ENCODE assay signal across 26 cellular contexts in genomic region chr19:8615022-8615421, GRCh38. TPM values are rescaled to one million over a fixed set of nuclear protein-coding genes. Genes with fewer than 3 reads are reported as not detected.
A peak's percentile ranks its signal among the peaks of the same experiment; 100 is the strongest.
DNase-seq lines count a peak whose midpoint lies in the region; ATAC-seq and TF ChIP-seq lines count a peak whose summit lies in the region.
"Had no signal": no experiment of that assay in that cellular context is flagged by ENCODE, and none has a peak within 500 bp of the region (broad histone marks: within the 10 kb centered on the region; RNA-seq: fewer than 3 reads in every experiment).

No MANE protein-coding gene starts in this region.

- no peak for TF ChIP-seq CTCF in H9 (conservative IDR thresholded peaks at IDR 0.05)
- TF ChIP-seq CTCF in ascending aorta (IDR thresholded peaks at IDR 0.05) = no peak

- H3K27me3 Mint-ChIP-seq in H9 (ENCODE audit: low read depth) = no peaks in the 10 kb centered on the region; the same call in none of the 2 replicates
- no peaks in the 10 kb centered on the region for H3K27me3 Mint-ChIP-seq in naive thymus-derived CD8-positive, alpha-beta T cell

- H3K4me3 ChIP-seq in ascending aorta = no peak overlapping the region
- H3K4me3 ChIP-seq: coronary artery, esophagus squamous epithelium, upper lobe of left lung had no signal

- no peak overlapping the region for H3K4me2 ChIP-seq in H9 (ENCODE audit: insufficient read depth, insufficient read length, low read length)

- H2BK15ac ChIP-seq in H9 (ENCODE audit: low read depth, low read length) = no peak overlapping the region

- no peaks in the 10 kb centered on the region for H4K20me1 ChIP-seq in H9 (ENCODE audit: control insufficient read depth, insufficient read depth, insufficient read length)

- no peaks in the 10 kb centered on the region for H3K79me2 ChIP-seq in H9 (ENCODE audit: insufficient read depth, low read length)

- H3K4me1 Mint-ChIP-seq in H9 = peaks cover 11 to 22% of the 10 kb centered on the region in 2 experiments
- peaks cover 20 to 37% (median 33%) of the 10 kb centered on the region in 4 donors for H3K4me1 Mint-ChIP-seq in naive thymus-derived CD8-positive, alpha-beta T cell

- no peak overlapping the region for H2BK120ac ChIP-seq in H9 (ENCODE audit: low read depth, low read length, poor library complexity, severe bottlenecking)

- H3K4me3 Mint-ChIP-seq in H9 = no peak overlapping the region
- H3K4me3 Mint-ChIP-seq in naive thymus-derived CD8-positive, alpha-beta T cell = peak overlapping the region in 1 of 10 donors; percentile 64
- H3K4me3 Mint-ChIP-seq: activated CD4-positive, alpha-beta T cell treated with anti-CD3 and anti-CD28 coated beads for 36 hours; activated T-cell treated with anti-CD3 and anti-CD28 coated beads, Interleukin-2, amount 50 U/mL, for 24 hours; endodermal cell; IgD-negative memory B cell; T-helper 1 cell treated with Interleukin-12 subunit alpha and Interleukin-12 subunit beta and Interleukin-4 antibody, amounts not matched to agents 30 μg/mL and 1 μg/mL, for 36 hours had no signal

- no peak overlapping the region for H4K91ac ChIP-seq in H9 (ENCODE audit: insufficient read length, low read depth, low read length)

- H3K9me3 ChIP-seq in H9 (ENCODE audit: control insufficient read depth, low read depth, low read length) (no peaks in the 10 kb centered on the region), ascending aorta (no peaks in the 10 kb centered on the region)
- H3K9me3 ChIP-seq: BE2C, Caco-2, esophagus squamous epithelium, upper lobe of left lung had no signal

- POLR2A ChIA-PET in naive thymus-derived CD8-positive, alpha-beta T cell (lab: Charles Lee) = interaction anchor here (1.1 to 2.8 kb wide), 3 partner anchors 16 to 102 kb away, joined by 3 to 8 read pairs (median 3); no protein-coding TSS in a partner anchor

- H3K23me2 ChIP-seq in H9 (ENCODE audit: insufficient read length, low read depth, low read length, poor library complexity, severe bottlenecking) = peaks cover 4% of the 10 kb centered on the region

- DNase-seq in A172 (ENCODE audit: low spot score) = peak; percentile 93
- no peak for DNase-seq in H9
- DNase-seq in ascending aorta (ENCODE audit: low spot score in 2 of 2) = no peak
- DNase-seq in naive thymus-derived CD8-positive, alpha-beta T cell = no peak
- DNase-seq in pons (ENCODE audit: low spot score) = no peak
- no peak for DNase-seq in DMS 273 treated with DMSO at 0.1 percent for 48 hours (lab: John Stamatoyannopoulos, UW)
- no peak for DNase-seq in NCI-H2107 treated with DMSO at 0.1 percent for 48 hours (lab: John Stamatoyannopoulos, UW; ENCODE audit: unreplicated experiment)
- DNase-seq: esophagus squamous epithelium, kidney, NCI-H1436 treated with DMSO at 0.1 percent for 48 hours, NCI-H524 treated with DMSO at 0.1 percent for 48 hours had no signal

- H3K9me3 Mint-ChIP-seq in H9 = no peaks in the 10 kb centered on the region; a peak in 1 of 5 replicates
- no peaks in the 10 kb centered on the region for H3K9me3 Mint-ChIP-seq in naive thymus-derived CD8-positive, alpha-beta T cell
- H3K9me3 Mint-ChIP-seq: activated T-cell treated with anti-CD3 and anti-CD28 coated beads, Interleukin-2, amount 50 U/mL, for 24 hours; endodermal cell; T-helper 1 cell treated with Interleukin-12 subunit alpha and Interleukin-12 subunit beta and Interleukin-4 antibody, amounts not matched to agents 30 μg/mL and 1 μg/mL, for 36 hours had no signal

- no peak overlapping the region for H3K56ac ChIP-seq in H9 (ENCODE audit: insufficient read length, low read depth, low read length)

- peak overlapping the region in 2 of 3 experiments; percentile 25 to 76; a peak in 3 of 7 replicates for H3K27ac Mint-ChIP-seq in H9
- H3K27ac Mint-ChIP-seq in naive thymus-derived CD8-positive, alpha-beta T cell = peak overlapping the region in 8 of 10 donors; percentile 2 to 88 (median 72)
- H3K27ac Mint-ChIP-seq: activated CD4-positive, alpha-beta T cell treated with anti-CD3 and anti-CD28 coated beads for 36 hours; activated T-cell treated with anti-CD3 and anti-CD28 coated beads, Interleukin-2, amount 50 U/mL, for 24 hours; endodermal cell; T-helper 1 cell treated with Interleukin-12 subunit alpha and Interleukin-12 subunit beta and Interleukin-4 antibody, amounts not matched to agents 30 μg/mL and 1 μg/mL, for 36 hours had no signal

- no peak overlapping the region for H4K5ac ChIP-seq in H9 (ENCODE audit: insufficient read length, low read depth, low read length)

- H3K36me3 ChIP-seq in ascending aorta = no peaks in the 10 kb centered on the region
- H3K36me3 ChIP-seq: BE2C, esophagus squamous epithelium, upper lobe of left lung had no signal

- H3K4me1 ChIP-seq in H9 (ENCODE audit: insufficient read depth, low read length) (no peaks in the 10 kb centered on the region; the same call in 1 of the 2 replicates), ascending aorta (peaks cover 4 to 5% of the 10 kb centered on the region in 2 donors)
- H3K4me1 ChIP-seq: BE2C, Caco-2 had no signal

- H3K27ac ChIP-seq in H9 (ENCODE audit: insufficient read length, low read depth, low read length) = no peak overlapping the region
- peak overlapping the region; percentile 46 to 81 for H3K27ac ChIP-seq in ascending aorta
- H3K27ac ChIP-seq: esophagus squamous epithelium, upper lobe of left lung had no signal

- no peak overlapping the region for H3K9ac ChIP-seq in H9 (ENCODE audit: extremely low read depth, insufficient read length, low read length)

- H3K27me3 ChIP-seq in H9 (ENCODE audit: insufficient read depth, low read length) = no peaks in the 10 kb centered on the region
- no peaks in the 10 kb centered on the region for H3K27me3 ChIP-seq in ascending aorta
- H3K27me3 ChIP-seq: upper lobe of left lung had no signal

- intact Hi-C loops in ascending aorta (cut with DNase I) = loop anchor here (1.0 kb wide), 1 partner anchor 27 kb away; no protein-coding TSS in a partner anchor

- no CpG with 5 or more reads among the region's 6 CpGs for WGBS in H9 (ENCODE audit: extremely low coverage, insufficient read length, low lambda C conversion rate)

- no peak overlapping the region for H3K14ac ChIP-seq in H9 (ENCODE audit: insufficient read depth, low read length)

- H3T11ph ChIP-seq in H9 (ENCODE audit: low read length) = no peak overlapping the region

- H2BK12ac ChIP-seq in H9 (ENCODE audit: insufficient read length, low read depth, low read length) = no peak overlapping the region

- H3K18ac ChIP-seq in H9 (ENCODE audit: insufficient read length, low read depth, low read length) = no peak overlapping the region

- H2AFZ ChIP-seq in H9 (ENCODE audit: low read length) = no peak overlapping the region

- ATAC-seq in naive thymus-derived CD8-positive, alpha-beta T cell = no peak
- ATAC-seq in GM18868 (IDR thresholded peaks at IDR 0.05; ENCODE audit: unreplicated experiment) = no peak

- H2BK5ac ChIP-seq in H9 (ENCODE audit: insufficient read length, low read length) = no peak overlapping the region

- no peak overlapping the region for H3K4ac ChIP-seq in H9 (ENCODE audit: low read depth, low read length)

- no peak overlapping the region for H2BK20ac ChIP-seq in H9 (ENCODE audit: low read depth, low read length, poor library complexity, severe bottlenecking)

- H4K8ac ChIP-seq in H9 (replicated peaks; ENCODE audit: insufficient read length, low read depth, low read length) = no peak overlapping the region

- no peaks in the 10 kb centered on the region; a peak in 1 of 7 replicates for H3K36me3 Mint-ChIP-seq in H9 (ENCODE audit: insufficient read depth in 1 of 3, low read depth in 3 of 3)
- peaks cover 0 to 2% (median 0%) of the 10 kb centered on the region in 3 donors for H3K36me3 Mint-ChIP-seq in naive thymus-derived CD8-positive, alpha-beta T cell

- no peaks in the 10 kb centered on the region for H3K79me1 ChIP-seq in H9 (ENCODE audit: insufficient read depth, low read depth, low read length, poor library complexity, severe bottlenecking)

- H3K23ac ChIP-seq in H9 (ENCODE audit: insufficient read length, low read depth, low read length) = no peak overlapping the region

- no peak overlapping the region for H2AK5ac ChIP-seq in H9 (ENCODE audit: insufficient read length, low read length)

RNA-seq across cellular contexts. Expression of gene ADAMTS10, which starts 4.5 kb away (rescaled TPM):
- 7.7 and 8.1 TPM in 2 replicates for total RNA-seq in A172 (2014; rRNA removed; shearing (Covaris generic))
- 25.6 and 26.5 TPM in 2 replicates for total RNA-seq in H9 (2021)
- total RNA-seq in ascending aorta = 184 TPM
- total RNA-seq in naive thymus-derived CD8-positive, alpha-beta T cell = 100 to 1,000 TPM; 190 to 196 TPM
- polyA plus RNA-seq in naive thymus-derived CD8-positive, alpha-beta T cell = 1 to 10 TPM; 1.2 to 3.4 (median 2.0) TPM
- total RNA-seq: bronchial epithelial cell had no signal
- polyA plus RNA-seq: IgD-negative memory B cell had no signal

RNA-seq across cellular contexts. Expression of gene NFILZ, which starts 15.4 kb away (rescaled TPM):
- total RNA-seq in A172 (2014; rRNA removed; shearing (Covaris generic)) = not detected in 2 replicates
- total RNA-seq in H9 (2021) (not detected in 2 replicates), ascending aorta (not detected)
- not detected for total RNA-seq in naive thymus-derived CD8-positive, alpha-beta T cell
- not detected for polyA plus RNA-seq in naive thymus-derived CD8-positive, alpha-beta T cell
- total RNA-seq: activated CD4-positive, alpha-beta T cell treated with anti-CD3 and anti-CD28 coated beads for 36 hours; bronchial epithelial cell; Caco-2; endodermal cell; esophagus squamous epithelium; glomerular endothelial cell; kidney; lower leg skin; mononuclear cell; upper lobe of left lung had no signal
- polyA plus RNA-seq: adipose tissue, IgD-negative memory B cell had no signal

RNA-seq across cellular contexts. Expression of gene MYO1F, which starts 37.8 kb away (rescaled TPM):
- 0.02 TPM in 1 of 2 replicates, not detected in the other for total RNA-seq in A172 (2014; rRNA removed; shearing (Covaris generic))
- total RNA-seq in H9 (2021) (1.0 and 1.2 TPM in 2 replicates), ascending aorta (5.0 TPM)
- total RNA-seq in naive thymus-derived CD8-positive, alpha-beta T cell = 10 to 100 TPM; 64.4 to 65.0 TPM
- 10 to 100 TPM in 1 of 3 donors, 1 to 10 TPM in 2; 4.4 to 30.1 (median 5.6) TPM for polyA plus RNA-seq in naive thymus-derived CD8-positive, alpha-beta T cell
- total RNA-seq: bronchial epithelial cell had no signal

Comparison
In these comparisons a context has a peak if more than half of its experiments do, and no peak if none do; other contexts are left out.
1. RNA of gene MYO1F, which starts 37.8 kb away (total RNA-seq): 64.4 to 65.0 TPM in naive thymus-derived CD8-positive, alpha-beta T cell; 5.0 TPM in ascending aorta (single experiment), 1.0 to 1.2 TPM in H9 and 0.02 TPM in A172; every median in the first group is over 10 times any median in the second.